ENCODE assay signal across 15 cellular contexts in genomic region chr15:69104050-69104750, GRCh38.
DNase-seq lines count a peak whose midpoint lies in the region; ATAC-seq and TF ChIP-seq lines count a peak whose summit lies in the region.
"Had no signal": no experiment of that assay in that cellular context is flagged by ENCODE, and none has a peak within 500 bp of the region (broad histone marks: within the 10 kb centered on the region; RNA-seq: fewer than 3 reads in every experiment).

No MANE protein-coding gene starts in this region.

- no peaks in the 10 kb centered on the region for H3K9me3 Mint-ChIP-seq in central memory CD8-positive, alpha-beta T cell
- H3K9me3 Mint-ChIP-seq: activated T-helper 1 cell treated with anti-CD3 and anti-CD28 coated beads, Interleukin-12 subunit alpha, Interleukin-12 subunit beta, Interleukin-2, Interleukin-4 antibody, amounts not matched to agents 30 ng/mL and 10 ng/mL and 1 ng/mL, durations not matched to agents 14 hours and 24 hours and 36 hours; neural crest cell; WTC11 had no signal

- no peaks in the 10 kb centered on the region for H3K27me3 Mint-ChIP-seq in central memory CD8-positive, alpha-beta T cell

- no peak overlapping the region for H3K4me3 ChIP-seq in GM12865 (ENCODE audit: low read depth, low read length)
- H3K4me3 ChIP-seq: breast epithelium, heart left ventricle, left ventricle myocardium inferior, thoracic aorta had no signal

- H3K36me3 Mint-ChIP-seq in central memory CD8-positive, alpha-beta T cell (ENCODE audit: insufficient read depth), result no peaks in the 10 kb centered on the region
- H3K36me3 Mint-ChIP-seq: WTC11 had no signal

- H3K27ac Mint-ChIP-seq in central memory CD8-positive, alpha-beta T cell (ENCODE audit: low read depth), result no peak overlapping the region
- H3K27ac Mint-ChIP-seq: activated T-helper 1 cell treated with anti-CD3 and anti-CD28 coated beads, Interleukin-12 subunit alpha, Interleukin-12 subunit beta, Interleukin-2, Interleukin-4 antibody, amounts not matched to agents 30 ng/mL and 10 ng/mL and 1 ng/mL, durations not matched to agents 14 hours and 24 hours and 36 hours; WTC11 had no signal

- H3K4me1 Mint-ChIP-seq in central memory CD8-positive, alpha-beta T cell, result peaks cover 28% of the 10 kb centered on the region

- ATAC-seq in GM19438 (IDR thresholded peaks at IDR 0.05; ENCODE audit: low read depth, unreplicated experiment), result peak; percentile 81
- peak; percentile 64 for ATAC-seq in HG03571 (IDR thresholded peaks at IDR 0.05; ENCODE audit: unreplicated experiment)
- ATAC-seq in central memory CD8-positive, alpha-beta T cell (replicated peaks; ENCODE audit: extremely low read depth, poor library complexity, severe bottlenecking), result peak; percentile 65
- ATAC-seq: heart left ventricle, WTC11 had no signal

- peak overlapping the region; percentile 29 for H3K4me3 Mint-ChIP-seq in central memory CD8-positive, alpha-beta T cell
- H3K4me3 Mint-ChIP-seq: activated T-helper 1 cell treated with anti-CD3 and anti-CD28 coated beads, Interleukin-12 subunit alpha, Interleukin-12 subunit beta, Interleukin-2, Interleukin-4 antibody, amounts not matched to agents 30 ng/mL and 10 ng/mL and 1 ng/mL, durations not matched to agents 14 hours and 24 hours and 36 hours; neural crest cell; WTC11 had no signal

- no peak for TF ChIP-seq CTCF in GM12865 (IDR thresholded peaks at IDR 0.05; ENCODE audit: insufficient read depth, low read depth, low read length, missing control alignments)

- DNase-seq in GM12865 (ENCODE audit: low read depth) (peak; percentile 38), NCI-H128 (lab: John Stamatoyannopoulos, UW; ENCODE audit: unreplicated experiment) (no peak), SKM-1 (lab: John Stamatoyannopoulos, UW; ENCODE audit: unreplicated experiment) (no peak), NCI-H2171 treated with DMSO at 0.1 percent for 48 hours (lab: John Stamatoyannopoulos, UW) (no peak)
- DNase-seq in central memory CD8-positive, alpha-beta T cell (ENCODE audit: low spot score in 2 of 2), result no peak
- no peak for DNase-seq in activated CD4-positive, alpha-beta T cell treated with anti-CD3 and anti-CD28 coated beads, Interleukin-2, amount 50 U/mL, for 1 hour
- DNase-seq: heart left ventricle, left ventricle myocardium inferior had no signal
